In genomic region chr10:178208-178607, GRCh38 we compare ENCODE assay signal across 9 cellular contexts. TPM values are rescaled to one million over a fixed set of nuclear protein-coding genes. Genes with fewer than 3 reads are reported as not detected.
DNase-seq lines count a peak whose midpoint lies in the region; ATAC-seq and TF ChIP-seq lines count a peak whose summit lies in the region.
"Had no signal": no experiment of that assay in that cellular context is flagged by ENCODE, and none has a peak within 500 bp of the region (broad histone marks: within the 10 kb centered on the region; RNA-seq: fewer than 3 reads in every experiment).

No MANE protein-coding gene starts in this region.

- no peak overlapping the region for H3K27ac ChIP-seq in CD4-positive, alpha-beta memory T cell (ENCODE audit: low read depth, low read length)
- no peak overlapping the region for H3K27ac ChIP-seq in IMR-90 (ENCODE audit: insufficient read depth, low read length)
- H3K27ac ChIP-seq in right lobe of liver: no peak overlapping the region
- H3K27ac ChIP-seq: epithelial cell of prostate had no signal

- no CpG with 5 or more reads among the region's 2 CpGs for WGBS in IMR-90 (ENCODE audit: extremely low coverage in 2 of 2, insufficient read length in 1 of 2), 2 experiments
- WGBS in right lobe of liver (ENCODE audit: insufficient coverage, low coverage, low lambda C conversion rate, missing lambda C conversion rate): 25% methylated on average over 2 of the region's 2 CpGs

- no peak overlapping the region for H3K18ac ChIP-seq in IMR-90 (ENCODE audit: low read depth, low read length)

- no peak overlapping the region for H2BK120ac ChIP-seq in IMR-90 (ENCODE audit: low read depth, low read length)

- no peaks in the 10 kb centered on the region for H3K9me3 ChIP-seq in CD4-positive, alpha-beta memory T cell (ENCODE audit: control insufficient read depth in 1 of 2, low read length in 2 of 2)
- H3K9me3 ChIP-seq in IMR-90 (ENCODE audit: control insufficient read depth, insufficient read depth, low read length): no peaks in the 10 kb centered on the region
- no peaks in the 10 kb centered on the region for H3K9me3 ChIP-seq in right lobe of liver

- H3K4me1 Mint-ChIP-seq in CD4-positive, alpha-beta memory T cell: peaks cover 13 to 24% (median 22%) of the 10 kb centered on the region in 4 donors

- peaks cover 0 to 2% (median 0%) of the 10 kb centered on the region in 8 donors for H3K9me3 Mint-ChIP-seq in CD4-positive, alpha-beta memory T cell

- POLR2A ChIA-PET in CD4-positive, alpha-beta memory T cell (lab: Charles Lee; ENCODE audit: partially characterized antibody): no interaction called here
- POLR2A ChIA-PET in IMR-90 (lab: Charles Lee; ENCODE audit: unreplicated experiment): no interaction called here

- ATAC-seq in IMR-90 (ENCODE audit: low read depth) (peak; percentile 77), right lobe of liver (peak; percentile 62 to 78 (median 76)), HG03439 (IDR thresholded peaks at IDR 0.05; ENCODE audit: unreplicated experiment) (no peak), GM21576 (IDR thresholded peaks at IDR 0.05; ENCODE audit: unreplicated experiment) (no peak), HG03442 (IDR thresholded peaks at IDR 0.05; ENCODE audit: unreplicated experiment) (no peak), GM19455 (IDR thresholded peaks at IDR 0.05; ENCODE audit: unreplicated experiment) (no peak)

- no peak overlapping the region for H4K5ac ChIP-seq in IMR-90 (ENCODE audit: low read depth, low read length)

- TF ChIP-seq CTCF in IMR-90 (conservative IDR thresholded peaks at IDR 0.05; ENCODE audit: low read depth, low read length) (peak; percentile 50), right lobe of liver (IDR thresholded peaks at IDR 0.05) (peak; percentile 40 to 53 (median 48))

- no peak overlapping the region for H2AFZ ChIP-seq in IMR-90 (replicated peaks; ENCODE audit: low read length, poor library complexity)

- dilution Hi-C loops in IMR-90 (cut with HindIII; ENCODE audit: low sequenced_read_pairs, unreplicated experiment): no loop called here

- no peak overlapping the region for H2AK9ac ChIP-seq in IMR-90 (replicated peaks; ENCODE audit: low read depth, low read length, poor library complexity)

- no peak overlapping the region for H2BK5ac ChIP-seq in IMR-90 (ENCODE audit: low read depth, low read length, poor library complexity, severe bottlenecking)

- H3K36me3 Mint-ChIP-seq in CD4-positive, alpha-beta memory T cell: peaks cover 16 to 21% of the 10 kb centered on the region in 2 donors

- H2BK20ac ChIP-seq in IMR-90 (ENCODE audit: low read depth, low read length): no peak overlapping the region

- intact Hi-C loops in CD4-positive, alpha-beta memory T cell (cut with micrococcal nuclease): loop anchor here (1.0 kb wide), 2 partner anchors 292 to 333 kb away; no protein-coding TSS in a partner anchor
- intact Hi-C loops in IMR-90 (cut with micrococcal nuclease): no loop called here
- intact Hi-C loops in right lobe of liver (cut with DNase I): no loop called here

- no peak overlapping the region for H3K9ac ChIP-seq in IMR-90 (ENCODE audit: low read depth, low read length)

- TF ChIP-seq POLR2A in IMR-90 (IDR thresholded peaks at IDR 0.05; ENCODE audit: low read depth, low read length) (no peak), right lobe of liver (IDR thresholded peaks at IDR 0.05) (no peak)

- TF ChIP-seq RAD21 in IMR-90 (IDR thresholded peaks at IDR 0.05; ENCODE audit: low read length): peak; percentile 61

- H3K14ac ChIP-seq in IMR-90 (replicated peaks; ENCODE audit: low read depth, low read length): no peak overlapping the region

- H3K4ac ChIP-seq in IMR-90 (ENCODE audit: low read depth, low read length): no peak overlapping the region

- no TSS peak for BruUV-seq in IMR-90 (replicated peaks; lab: Mats Ljungman, UMichigan)

- H3K27me3 ChIP-seq in CD4-positive, alpha-beta memory T cell (ENCODE audit: insufficient read depth, low read length): no peaks in the 10 kb centered on the region
- H3K27me3 ChIP-seq in IMR-90 (ENCODE audit: control insufficient read depth, insufficient read depth, low read length): no peaks in the 10 kb centered on the region
- H3K27me3 ChIP-seq in right lobe of liver: no peaks in the 10 kb centered on the region

- no peak overlapping the region for H3K4me3 Mint-ChIP-seq in CD4-positive, alpha-beta memory T cell

- no peak overlapping the region for H3K27ac Mint-ChIP-seq in CD4-positive, alpha-beta memory T cell

- no peak overlapping the region for H3K23ac ChIP-seq in IMR-90 (ENCODE audit: low read depth, low read length)

- peak in 3 of 5 donors; percentile 13 to 16 (median 13) for DNase-seq in CD4-positive, alpha-beta memory T cell
- DNase-seq in IMR-90 (peak; percentile 68), astrocyte of the hippocampus (ENCODE audit: low read depth, low spot score) (peak; percentile 50), right lobe of liver (no peak)

- no peak overlapping the region for H3K56ac ChIP-seq in IMR-90 (ENCODE audit: extremely low read depth, insufficient read depth, low read length)

- in situ Hi-C loops in IMR-90 (cut with MboI; ENCODE audit: low sequenced_read_pairs): no loop called here

- no peaks in the 10 kb centered on the region for H3K36me3 ChIP-seq in CD4-positive, alpha-beta memory T cell (ENCODE audit: insufficient read depth, low read length)
- H3K36me3 ChIP-seq in IMR-90 (ENCODE audit: control insufficient read depth, insufficient read depth, low read length) (peaks cover 3% of the 10 kb centered on the region), right lobe of liver (peaks cover 0 to 5% (median 1%) of the 10 kb centered on the region in 4 donors)

- H4K8ac ChIP-seq in IMR-90 (ENCODE audit: low read depth in 2 of 2, low read length in 2 of 2): no peak overlapping the region

- H2BK15ac ChIP-seq in IMR-90 (ENCODE audit: low read depth, low read length): no peak overlapping the region

- no peak overlapping the region for H3K4me3 ChIP-seq in CD4-positive, alpha-beta memory T cell (ENCODE audit: low read length in 2 of 2)
- H3K4me3 ChIP-seq in IMR-90 (ENCODE audit: insufficient read depth, low read depth, low read length) (no peak overlapping the region), right lobe of liver (no peak overlapping the region)

- H3K9me1 ChIP-seq in IMR-90 (ENCODE audit: insufficient read depth, low read length): 0 out of 2 replicates have a peak, but pooled peaks cover 3% of the 10 kb centered on the region

- H3K79me1 ChIP-seq in IMR-90 (ENCODE audit: low read depth in 1 of 2, low read length in 2 of 2): peaks cover 22 to 43% of the 10 kb centered on the region in 2 experiments

- CTCF ChIA-PET in CD4-positive, alpha-beta memory T cell (lab: Charles Lee; ENCODE audit: partially characterized antibody): no interaction called here
- CTCF ChIA-PET in IMR-90 (lab: Yijun Ruan, JAX): no interaction called here

- H3K4me2 ChIP-seq in IMR-90 (ENCODE audit: low read depth, low read length): no peak overlapping the region

- no peaks in the 10 kb centered on the region for H3K27me3 Mint-ChIP-seq in CD4-positive, alpha-beta memory T cell

- peaks cover 25% of the 10 kb centered on the region; the same call in 1 of the 2 replicates for H4K20me1 ChIP-seq in IMR-90 (ENCODE audit: insufficient read depth, low read length)

- no peak overlapping the region for H2AK5ac ChIP-seq in IMR-90 (ENCODE audit: low read depth, low read length)

- no peak overlapping the region for H4K91ac ChIP-seq in IMR-90 (ENCODE audit: insufficient read depth, low read depth, low read length)

- H3K4me1 ChIP-seq in CD4-positive, alpha-beta memory T cell (ENCODE audit: insufficient read depth, low read length): peaks cover 14% of the 10 kb centered on the region
- H3K4me1 ChIP-seq in IMR-90 (ENCODE audit: control insufficient read depth, insufficient read depth, low read length) (peaks cover 4% of the 10 kb centered on the region), right lobe of liver (no peaks in the 10 kb centered on the region)

TF ChIP-seq in IMR-90, 13 proteins besides CTCF, POLR2A, EP300 and RAD21:
- TF ChIP-seq CEBPB (IDR thresholded peaks at IDR 0.05; ENCODE audit: low read depth, low read length): no peak
- TF ChIP-seq SMC3 (IDR thresholded peaks at IDR 0.05; ENCODE audit: low read depth, low read length): peak; percentile 48; the same call in 1 of the 2 replicates
TF ChIP-seq in IMR-90: peak in this region for 1.

RNA-seq across cellular contexts. Expression of gene ZMYND11, which starts 43.0 kb away (rescaled TPM):
- 10 to 100 TPM; 61.1 to 63.2 TPM for total RNA-seq in CD4-positive, alpha-beta memory T cell
- 10 to 100 TPM; 26.6 to 43.0 TPM for polyA plus RNA-seq in CD4-positive, alpha-beta memory T cell
- 72.2 and 80.3 TPM in 2 replicates for total RNA-seq in IMR-90 (2012; rRNA removed)
- polyA plus RNA-seq in IMR-90 (2012; rRNA removed): 32.5 and 39.5 TPM in 2 replicates
- polyA plus RNA-seq in IMR-90 (2012; cell fraction: cytosol; rRNA removed): 5.0 and 5.7 TPM in 2 replicates
- polyA plus RNA-seq in IMR-90 (2012; cell fraction: nucleus; rRNA removed; ENCODE audit: low replicate concordance): 7.9 and 61.8 TPM in 2 replicates
- total RNA-seq in right lobe of liver: 10 to 100 TPM; 22.5 to 30.6 (median 24.4) TPM

Comparison
In these comparisons a context has a peak if more than half of its experiments do, and no peak if none do; other contexts are left out.
1. DNase-seq: peak in CD4-positive, alpha-beta memory T cell (3 of 5), IMR-90 (single experiment) and astrocyte of the hippocampus (single experiment); none in right lobe of liver (0 of 3).
2. ATAC-seq: peak in IMR-90 (single experiment) and right lobe of liver (4 of 4); none in HG03439 (single experiment), GM21576 (single experiment), HG03442 (single experiment) and GM19455 (single experiment).